ENCODE assay signal across 13 cellular contexts in genomic region chr2:216857131-216857550, GRCh38. TPM values are rescaled to one million over a fixed set of nuclear protein-coding genes. Genes with fewer than 3 reads are reported as not detected.
DNase-seq lines count a peak whose midpoint lies in the region; ATAC-seq, FAIRE-seq and TF ChIP-seq lines count a peak whose summit lies in the region.
"Had no signal": no experiment of that assay in that cellular context is flagged by ENCODE, and none has a peak within 500 bp of the region (broad histone marks: within the 10 kb centered on the region; RNA-seq: fewer than 3 reads in every experiment).

No MANE protein-coding gene starts in this region.

- no peak for FAIRE-seq in A549 (lab: Jason Lieb, UNC)
- FAIRE-seq: H54 had no signal

- TF ChIP-seq CTCF in A549 (IDR thresholded peaks at IDR 0.05), result no peak
- no peak for TF ChIP-seq CTCF in activated CD8-positive, alpha-beta T cell treated with anti-CD3 and anti-CD28 coated beads for 36 hours (IDR thresholded peaks at IDR 0.05)
- no peak for TF ChIP-seq CTCF in kidney epithelial cell (IDR thresholded peaks at IDR 0.05; ENCODE audit: insufficient read depth, low read length, poor library complexity, severe bottlenecking)
- no peak for TF ChIP-seq CTCF in GM10266 (IDR thresholded peaks at IDR 0.05; ENCODE audit: control insufficient read depth, insufficient read depth, low read depth, missing control alignments)

- H3K27ac Mint-ChIP-seq in activated CD8-positive, alpha-beta T cell treated with anti-CD3 and anti-CD28 coated beads for 36 hours, result no peak overlapping the region

- no peaks in the 10 kb centered on the region for H3K36me3 Mint-ChIP-seq in activated CD8-positive, alpha-beta T cell treated with anti-CD3 and anti-CD28 coated beads for 36 hours (ENCODE audit: low read depth)

- H3K4me1 Mint-ChIP-seq in activated CD8-positive, alpha-beta T cell treated with anti-CD3 and anti-CD28 coated beads for 36 hours (ENCODE audit: low read depth), result peaks cover 25% of the 10 kb centered on the region

- H3K9me3 ChIP-seq in A549, result no peaks in the 10 kb centered on the region

- TF ChIP-seq EP300 in A549 (IDR thresholded peaks at IDR 0.05), result no peak

- ATAC-seq in A549, result no peak
- ATAC-seq in activated CD8-positive, alpha-beta T cell treated with anti-CD3 and anti-CD28 coated beads for 36 hours, result peak; percentile 86
- no peak for ATAC-seq in GM19035 (IDR thresholded peaks at IDR 0.05; ENCODE audit: unreplicated experiment)
- ATAC-seq in HG03469 (IDR thresholded peaks at IDR 0.05; ENCODE audit: unreplicated experiment), result no peak
- ATAC-seq: left cardiac atrium had no signal

- no peaks in the 10 kb centered on the region for H3K27me3 ChIP-seq in kidney epithelial cell (ENCODE audit: control insufficient read depth, insufficient read depth, low read length)

- TF ChIP-seq POLR2A in A549 (IDR thresholded peaks at IDR 0.05; ENCODE audit: low read length), result no peak

- H3K36me3 ChIP-seq in kidney epithelial cell (ENCODE audit: control insufficient read depth, insufficient read depth, low read length), result no peaks in the 10 kb centered on the region

- no peak overlapping the region for H3K27ac ChIP-seq in A549

- DNase-seq in A549 (ENCODE audit: low read depth in 1 of 2, low spot score in 1 of 2) (no peak), EL (peak; percentile 71), kidney epithelial cell (ENCODE audit: low read depth) (peak; percentile 41), DMS79 treated with DMSO at 0.1 percent for 48 hours (lab: John Stamatoyannopoulos, UW) (no peak), GM10266 (ENCODE audit: extremely low spot score) (no peak)
- DNase-seq in activated CD8-positive, alpha-beta T cell treated with anti-CD3 and anti-CD28 coated beads for 36 hours, result peak; percentile 60
- DNase-seq: amygdala, left cardiac atrium, NCI-H1417 treated with DMSO at 0.1 percent for 48 hours had no signal

- no peak overlapping the region for H3K4me3 Mint-ChIP-seq in activated CD8-positive, alpha-beta T cell treated with anti-CD3 and anti-CD28 coated beads for 36 hours

- H3K4me3 ChIP-seq in A549, result no peak overlapping the region
- no peak overlapping the region for H3K4me3 ChIP-seq in kidney epithelial cell (ENCODE audit: low read depth, low read length)

- intact Hi-C loops in activated CD8-positive, alpha-beta T cell treated with anti-CD3 and anti-CD28 coated beads for 36 hours (cut with micrococcal nuclease), result no loop called here

- no peak for TF ChIP-seq RAD21 in A549 (conservative IDR thresholded peaks at IDR 0.05 in 1 of 2, IDR thresholded peaks at IDR 0.05 in 1 of 2)

- WGBS in A549 (ENCODE audit: missing lambda C conversion rate), result 8% methylated on average over 2 of the region's 3 CpGs

- H3K4me2 ChIP-seq in A549, result no peak overlapping the region

- CTCF ChIA-PET in A549 (lab: Yijun Ruan, JAX), result no interaction called here
- CTCF ChIA-PET in activated CD8-positive, alpha-beta T cell treated with anti-CD3 and anti-CD28 coated beads for 36 hours (lab: Charles Lee), result no interaction called here

- H3K9me3 Mint-ChIP-seq in activated CD8-positive, alpha-beta T cell treated with anti-CD3 and anti-CD28 coated beads for 36 hours, result no peaks in the 10 kb centered on the region

- no peaks in the 10 kb centered on the region for H3K4me1 ChIP-seq in A549

- peaks cover 5% of the 10 kb centered on the region for H3K27me3 Mint-ChIP-seq in activated CD8-positive, alpha-beta T cell treated with anti-CD3 and anti-CD28 coated beads for 36 hours

- POLR2A ChIA-PET in A549 (lab: Yijun Ruan, JAX), result no interaction called here
- POLR2A ChIA-PET in activated CD8-positive, alpha-beta T cell treated with anti-CD3 and anti-CD28 coated beads for 36 hours (lab: Charles Lee), result interaction anchor here (1.3 kb wide), 1 partner anchor 15 kb away, joined by 4 read pairs; no protein-coding TSS in a partner anchor

TF ChIP-seq in A549, 52 proteins besides CTCF, POLR2A, EP300 and RAD21:
- TF ChIP-seq MAFK (IDR thresholded peaks at IDR 0.05; ENCODE audit: partially characterized antibody), result peak; percentile 61
- TF ChIP-seq CBX8 (IDR thresholded peaks at IDR 0.05), result no peak
- TF ChIP-seq FOSB (CRISPR knock-in tag; IDR thresholded peaks at IDR 0.05), result no peak

RNA-seq across cellular contexts. Expression of gene TNP1, which starts 2.7 kb away (rescaled TPM):
- polyA plus RNA-seq in A549 (2011; rRNA removed), result not detected in 2 replicates
- not detected in 2 replicates for polyA plus RNA-seq in A549 (2012; cell fraction: cytosol; rRNA removed)
- polyA plus RNA-seq in A549 (2012; cell fraction: nucleus; rRNA removed), result not detected in 2 replicates
- not detected in 3 replicates for polyA plus RNA-seq in A549 (2017; fragmentation: RNase III; extraction: RNeasy Plus Mini Kit Qiagen cat#74134 plus additional on column Dnase treatment)
- polyA minus RNA-seq in A549 (2011; rRNA and poly(A)+ RNA removed), result not detected in 2 replicates
- total RNA-seq in activated CD8-positive, alpha-beta T cell treated with anti-CD3 and anti-CD28 coated beads for 36 hours, result not detected
- not detected in 2 replicates for total RNA-seq in kidney epithelial cell
- total RNA-seq: left cardiac atrium, posterior vena cava had no signal

Comparison
In these comparisons a context has a peak if more than half of its experiments do, and no peak if none do; other contexts are left out.
1. DNase-seq: peak in EL (single experiment), activated CD8-positive, alpha-beta T cell treated with anti-CD3 and anti-CD28 coated beads for 36 hours (single experiment) and kidney epithelial cell (single experiment); none in A549 (0 of 2), DMS79 treated with DMSO at 0.1 percent for 48 hours (single experiment) and GM10266 (single experiment).